ENCODE assay signal across 23 cellular contexts in genomic region chr9:90631964-90632363, GRCh38. TPM values are rescaled to one million over a fixed set of nuclear protein-coding genes. Genes with fewer than 3 reads are reported as not detected.
A peak's percentile ranks its signal among the peaks of the same experiment; 100 is the strongest.
DNase-seq lines count a peak whose midpoint lies in the region; ATAC-seq and TF ChIP-seq lines count a peak whose summit lies in the region.
"Had no signal": no experiment of that assay in that cellular context is flagged by ENCODE, and none has a peak within 500 bp of the region (broad histone marks: within the 10 kb centered on the region; RNA-seq: fewer than 3 reads in every experiment).

No MANE protein-coding gene starts in this region.

- H3K27me3 Mint-ChIP-seq in natural killer cell treated with Interleukin-12 subunit alpha and Interleukin-12 subunit beta and Interleukin-15 and Interleukin-18, amount 100 ng/mL, for 72 hours: peaks cover 6% of the 10 kb centered on the region in 2 donors
- H3K27me3 Mint-ChIP-seq in natural killer cell (ENCODE audit: low read depth in 2 of 2): peaks cover 3 to 5% of the 10 kb centered on the region in 2 donors

- no CpG with 5 or more reads among the region's 1 CpG for WGBS in neuronal stem cell (ENCODE audit: extremely low coverage in 2 of 2, insufficient read length in 2 of 2, insufficient replicate concordance in 1 of 2), 2 donors
- 64 to 71% (median 64%) methylated on average over 1 of the region's 1 CpG for WGBS in heart left ventricle, 4 donors

- no peaks in the 10 kb centered on the region for H3K79me1 ChIP-seq in neuronal stem cell (ENCODE audit: low read depth, low read length)

- H3K4me3 Mint-ChIP-seq in natural killer cell treated with Interleukin-12 subunit alpha and Interleukin-12 subunit beta and Interleukin-15 and Interleukin-18, amount 100 ng/mL, for 72 hours: no peak overlapping the region
- H3K4me3 Mint-ChIP-seq in natural killer cell: no peak overlapping the region
- H3K4me3 Mint-ChIP-seq: CD14-positive monocyte; CD4-positive, alpha-beta T cell; CD8-positive, alpha-beta memory T cell; HFFc6 had no signal

- H3K36me3 ChIP-seq in neuronal stem cell (replicated peaks in 1 of 2; ENCODE audit: control insufficient read depth in 2 of 2, insufficient read depth in 2 of 2, low read length in 2 of 2) (no peaks in the 10 kb centered on the region), heart left ventricle (no peaks in the 10 kb centered on the region)
- H3K36me3 ChIP-seq: BE2C; BLaER1 treated with 17β-estradiol and CSF1 and Interleukin-3, amounts not matched to agents 10 nM and 100 nM; HAP-1 had no signal

- peak overlapping the region; percentile 9 for H2AK5ac ChIP-seq in neuronal stem cell (ENCODE audit: low read depth, low read length)

- H3K4ac ChIP-seq in neuronal stem cell (ENCODE audit: low read length): no peak overlapping the region

- TF ChIP-seq CTCF in natural killer cell (IDR thresholded peaks at IDR 0.05) (no peak), heart left ventricle (IDR thresholded peaks at IDR 0.05) (no peak)

- H3K4me3 ChIP-seq in neuronal stem cell (ENCODE audit: low read length in 2 of 2) (no peak overlapping the region), heart left ventricle (no peak overlapping the region)
- H3K4me3 ChIP-seq: A549; BLaER1 treated with 17β-estradiol and CSF1 and Interleukin-3, amounts not matched to agents 10 nM and 100 nM; HAP-1 had no signal

- H3K9me3 Mint-ChIP-seq in natural killer cell treated with Interleukin-12 subunit alpha and Interleukin-12 subunit beta and Interleukin-15 and Interleukin-18, amount 100 ng/mL, for 72 hours: no peaks in the 10 kb centered on the region
- H3K9me3 Mint-ChIP-seq in natural killer cell: no peaks in the 10 kb centered on the region
- H3K9me3 Mint-ChIP-seq: CD4-positive, alpha-beta T cell; CD8-positive, alpha-beta memory T cell had no signal

- H3K9ac ChIP-seq in neuronal stem cell (ENCODE audit: low read depth, low read length, poor library complexity): no peak overlapping the region
- H3K9ac ChIP-seq: BLaER1 treated with 17β-estradiol and CSF1 and Interleukin-3, amounts not matched to agents 10 nM and 100 nM had no signal

- peaks cover 6 to 20% of the 10 kb centered on the region in 2 donors for H3K4me1 ChIP-seq in neuronal stem cell (ENCODE audit: control insufficient read depth in 2 of 2, insufficient read depth in 1 of 2, low read depth in 1 of 2, low read length in 2 of 2)
- no peaks in the 10 kb centered on the region for H3K4me1 ChIP-seq in heart left ventricle
- H3K4me1 ChIP-seq: A549; BE2C; BLaER1 treated with 17β-estradiol and CSF1 and Interleukin-3, amounts not matched to agents 10 nM and 100 nM; HAP-1 had no signal

- no peak for DNase-seq in natural killer cell treated with Interleukin-12 subunit alpha and Interleukin-12 subunit beta and Interleukin-15 and Interleukin-18, amount 100 ng/mL, for 72 hours (ENCODE audit: low spot score)
- DNase-seq in natural killer cell (no peak), islet precursor cell (peak; percentile 84), neuronal stem cell (ENCODE audit: low spot score) (no peak), heart left ventricle (no peak), ureter (ENCODE audit: low spot score) (no peak), NCI-H748 treated with DMSO at 0.1 percent for 48 hours (lab: John Stamatoyannopoulos, UW) (no peak)
- DNase-seq: 8988T; ACHN; AML-193; BE2C; CD4-positive, alpha-beta T cell; CD8-positive, alpha-beta memory T cell; DMS 273 treated with DMSO at 0.1 percent for 48 hours; DMS79; EL; GF-D8; GOT3; HFFc6 had no signal

- no peak overlapping the region for H4K8ac ChIP-seq in neuronal stem cell (ENCODE audit: low read depth, low read length)

- no peak overlapping the region for H3K23ac ChIP-seq in neuronal stem cell (ENCODE audit: low read depth, low read length, poor library complexity)

- no peak overlapping the region for H2BK15ac ChIP-seq in neuronal stem cell (ENCODE audit: low read length)

- intact Hi-C loops in natural killer cell (cut with micrococcal nuclease) (no loop called here), heart left ventricle (cut with DNase I) (no loop called here)

- H4K91ac ChIP-seq in neuronal stem cell (ENCODE audit: low read depth, low read length, poor library complexity): no peak overlapping the region

- H3K36me3 Mint-ChIP-seq in natural killer cell treated with Interleukin-12 subunit alpha and Interleukin-12 subunit beta and Interleukin-15 and Interleukin-18, amount 100 ng/mL, for 72 hours: no peaks in the 10 kb centered on the region
- no peaks in the 10 kb centered on the region for H3K36me3 Mint-ChIP-seq in natural killer cell
- H3K36me3 Mint-ChIP-seq: CD14-positive monocyte; CD8-positive, alpha-beta memory T cell had no signal

- H2BK5ac ChIP-seq in neuronal stem cell (ENCODE audit: low read length): no peak overlapping the region

- H3K27me3 ChIP-seq in neuronal stem cell (ENCODE audit: control insufficient read depth in 3 of 3, insufficient read depth in 3 of 3, low read depth in 1 of 3, low read length in 3 of 3) (peaks cover 0 to 66% (median 0%) of the 10 kb centered on the region in 3 experiments), heart left ventricle (peaks cover 0 to 4% (median 0%) of the 10 kb centered on the region in 9 donors)
- H3K27me3 ChIP-seq: BE2C; BLaER1 treated with 17β-estradiol and CSF1 and Interleukin-3, amounts not matched to agents 10 nM and 100 nM had no signal

- H3K18ac ChIP-seq in neuronal stem cell (ENCODE audit: low read length): no peak overlapping the region

- H3K27ac ChIP-seq in neuronal stem cell (replicated peaks; ENCODE audit: low read length) (no peak overlapping the region), heart left ventricle (no peak overlapping the region)
- H3K27ac ChIP-seq: A549; BLaER1 treated with 17β-estradiol and CSF1 and Interleukin-3, amounts not matched to agents 10 nM and 100 nM had no signal

- peak; percentile 9 to 50 for ATAC-seq in natural killer cell treated with Interleukin-12 subunit alpha and Interleukin-12 subunit beta and Interleukin-15 and Interleukin-18, amount 100 ng/mL, for 72 hours
- no peak for ATAC-seq in natural killer cell
- ATAC-seq in heart left ventricle: no peak
- ATAC-seq: A549 had no signal

- H2AFZ ChIP-seq in neuronal stem cell (ENCODE audit: low read length): no peak overlapping the region

- H3K14ac ChIP-seq in neuronal stem cell (ENCODE audit: low read length): no peak overlapping the region

- no peak overlapping the region for H3K27ac Mint-ChIP-seq in natural killer cell treated with Interleukin-12 subunit alpha and Interleukin-12 subunit beta and Interleukin-15 and Interleukin-18, amount 100 ng/mL, for 72 hours
- no peak overlapping the region for H3K27ac Mint-ChIP-seq in natural killer cell
- H3K27ac Mint-ChIP-seq: CD14-positive monocyte; CD4-positive, alpha-beta T cell; CD8-positive, alpha-beta memory T cell; HFFc6 had no signal

- no peak for TF ChIP-seq POLR2A in heart left ventricle (IDR thresholded peaks at IDR 0.05)

- H3K4me2 ChIP-seq in neuronal stem cell (ENCODE audit: insufficient read depth, low read length, poor library complexity, severe bottlenecking): no peak overlapping the region
- H3K4me2 ChIP-seq: A549; BLaER1 treated with 17β-estradiol and CSF1 and Interleukin-3, amounts not matched to agents 10 nM and 100 nM had no signal

- H2BK120ac ChIP-seq in neuronal stem cell (ENCODE audit: low read depth, low read length): no peak overlapping the region

- H3K9me3 ChIP-seq in neuronal stem cell (replicated peaks in 1 of 2; ENCODE audit: control insufficient read depth in 2 of 2, insufficient read depth in 1 of 2, low read depth in 1 of 2, low read length in 2 of 2) (peaks cover 0 to 2% of the 10 kb centered on the region in 2 donors), heart left ventricle (no peaks in the 10 kb centered on the region)
- H3K9me3 ChIP-seq: A549; BE2C; BLaER1 treated with 17β-estradiol and CSF1 and Interleukin-3, amounts not matched to agents 10 nM and 100 nM; HAP-1 had no signal

- H2BK12ac ChIP-seq in neuronal stem cell (ENCODE audit: low read length): no peak overlapping the region

- H3K4me1 Mint-ChIP-seq in natural killer cell treated with Interleukin-12 subunit alpha and Interleukin-12 subunit beta and Interleukin-15 and Interleukin-18, amount 100 ng/mL, for 72 hours (ENCODE audit: low read depth in 2 of 2): no peaks in the 10 kb centered on the region
- H3K4me1 Mint-ChIP-seq in natural killer cell: no peaks in the 10 kb centered on the region
- H3K4me1 Mint-ChIP-seq: CD14-positive monocyte; CD8-positive, alpha-beta memory T cell had no signal

RNA-seq across cellular contexts. Expression of gene DIRAS2, which starts 10.7 kb away (rescaled TPM):
- total RNA-seq in natural killer cell treated with Interleukin-12 subunit alpha and Interleukin-12 subunit beta and Interleukin-15 and Interleukin-18, amount 100 ng/mL, for 72 hours: not detected
- total RNA-seq in natural killer cell (not detected), heart left ventricle (under 1 TPM in 4 of 9 donors, not detected in 5; 0.09 to 0.96 (median 0.15) TPM), ureter (3.9 TPM)
- 1.3 TPM for polyA plus RNA-seq in neuronal stem cell (2013, experiment 1 of 2)
- 1.5 TPM for polyA plus RNA-seq in neuronal stem cell (2013, experiment 2 of 2)
- not detected for polyA plus RNA-seq in heart left ventricle
- total RNA-seq: CD4-positive, alpha-beta T cell; CD8-positive, alpha-beta memory T cell; HFFc6 had no signal
- polyA plus RNA-seq: CD14-positive monocyte; CD8-positive, alpha-beta memory T cell had no signal

Comparison
In these comparisons a context has a peak if more than half of its experiments do, and no peak if none do; other contexts are left out.
1. ATAC-seq: peak in natural killer cell treated with Interleukin-12 subunit alpha and Interleukin-12 subunit beta and Interleukin-15 and Interleukin-18, amount 100 ng/mL, for 72 hours (2 of 2); none in natural killer cell (0 of 3) and heart left ventricle (0 of 4).